ENCODE assay signal across 24 cellular contexts in genomic region chr16:10583269-10583668, GRCh38. TPM values are rescaled to one million over a fixed set of nuclear protein-coding genes. Genes with fewer than 3 reads are reported as not detected.
DNase-seq lines count a peak whose midpoint lies in the region; ATAC-seq, FAIRE-seq and TF ChIP-seq lines count a peak whose summit lies in the region.
"Had no signal": no experiment of that assay in that cellular context is flagged by ENCODE, and none has a peak within 500 bp of the region (broad histone marks: within the 10 kb centered on the region; RNA-seq: fewer than 3 reads in every experiment).

No MANE protein-coding gene starts in this region.

- WGBS in K562 (ENCODE audit: insufficient coverage, low coverage, missing lambda C conversion rate) = 0% methylated on average over 4 of the region's 4 CpGs

- no peaks in the 10 kb centered on the region for H3K79me2 ChIP-seq in K562 (ENCODE audit: control insufficient read depth, insufficient read depth, low read length)

- DNase-seq in Caco-2 (no peak), K562 (ENCODE audit: extremely low read depth in 1 of 4, low spot score in 3 of 4) (no peak), nephron progenitor cell (no peak), NCI-H2081 treated with DMSO at 0.1 percent for 48 hours (lab: John Stamatoyannopoulos, UW) (no peak), cortex of kidney (lab: John Stamatoyannopoulos, UW) (no peak)
- DNase-seq: CD4-positive, CD25-positive, alpha-beta regulatory T cell; CD8-positive, alpha-beta T cell; DMS 273 treated with DMSO at 0.1 percent for 48 hours; DMS79; EL; GDM1; HFFc6 had no signal

- H3K4me1 ChIP-seq in Caco-2 (peaks cover 54% of the 10 kb centered on the region), K562 (replicated peaks in 1 of 2; ENCODE audit: control insufficient read depth in 2 of 2, insufficient read depth in 2 of 2, low read length in 2 of 2) (peaks cover 0 to 15% of the 10 kb centered on the region in 2 experiments; a peak in 4 of 5 replicates)

- no TSS peak for BruUV-seq in Caco-2 (replicated peaks; lab: Mats Ljungman, UMichigan)
- BruUV-seq in K562 (replicated peaks; lab: Mats Ljungman, UMichigan) = no TSS peak

- H3K4me3 ChIP-seq in Caco-2 (ENCODE audit: low read depth, low read length) = no peak overlapping the region
- no peak overlapping the region for H3K4me3 ChIP-seq in K562
- H3K4me3 ChIP-seq: BLaER1, GM12878, GM23338, HAP-1 had no signal

- no peak overlapping the region for H3K4me2 ChIP-seq in K562 (ENCODE audit: insufficient read depth, low read length)
- H3K4me2 ChIP-seq: BLaER1, GM23338 had no signal

- FAIRE-seq in K562 (lab: Jason Lieb, UNC) = no peak
- FAIRE-seq: A204.1, D721Med, GM12878, GM19239, H54 had no signal

- no peak for TF ChIP-seq CTCF in Caco-2 (IDR thresholded peaks at IDR 0.05; ENCODE audit: insufficient read depth in 1 of 2, low read depth in 1 of 2, low read length in 1 of 2, severe bottlenecking in 1 of 2, unreplicated experiment in 1 of 2)
- no peak for TF ChIP-seq CTCF in K562 (IDR thresholded peaks at IDR 0.05 in 2 of 3, conservative IDR thresholded peaks at IDR 0.05 in 1 of 3; ENCODE audit: insufficient read depth in 2 of 3, low read depth in 1 of 3, low read length in 3 of 3)
- no peak for TF ChIP-seq CTCF in nephron progenitor cell (IDR thresholded peaks at IDR 0.05)

- in situ Hi-C loops in K562 (cut with MboI) = no loop called here

- no peak overlapping the region for H3K4me3 Mint-ChIP-seq in Caco-2 (ENCODE audit: unreplicated experiment)
- peak overlapping the region; percentile 2 for H3K4me3 Mint-ChIP-seq in nephron progenitor cell
- H3K4me3 Mint-ChIP-seq: B cell; CD4-positive, CD25-positive, alpha-beta regulatory T cell; CD8-positive, alpha-beta T cell; GM23338; HFFc6 had no signal

- H3K9me3 ChIP-seq in Caco-2 (0 out of 2 replicates have a peak, but pooled peaks cover 4% of the 10 kb centered on the region), K562 (replicated peaks; ENCODE audit: control insufficient read depth, insufficient read depth, low read depth, low read length) (no peaks in the 10 kb centered on the region)
- H3K9me3 ChIP-seq: BLaER1, HAP-1 had no signal

- H3K36me3 ChIP-seq in Caco-2 (ENCODE audit: control insufficient read depth, insufficient read depth, low read length) = no peaks in the 10 kb centered on the region
- H3K36me3 ChIP-seq in K562 (ENCODE audit: control insufficient read depth, insufficient read depth, low read length) = no peaks in the 10 kb centered on the region
- H3K36me3 ChIP-seq: BLaER1, HAP-1 had no signal

- intact Hi-C loops in Caco-2 (cut with micrococcal nuclease; ENCODE audit: unreplicated experiment) (loop anchor here (5.0 kb wide), 1 partner anchor 61 kb away; no protein-coding TSS in a partner anchor), K562 (cut with micrococcal nuclease) (no loop called here)

- peaks cover 55% of the 10 kb centered on the region for H3K4me1 Mint-ChIP-seq in Caco-2 (ENCODE audit: low read depth, unreplicated experiment)
- H3K4me1 Mint-ChIP-seq in nephron progenitor cell = peaks cover 35% of the 10 kb centered on the region

- TF ChIP-seq EP300 in K562 (IDR thresholded peaks at IDR 0.05; ENCODE audit: low read length) = no peak

- H4K20me1 ChIP-seq in K562 (replicated peaks; ENCODE audit: control insufficient read depth, insufficient read depth, low read length) = peaks cover 4% of the 10 kb centered on the region; the same call in 1 of the 2 replicates
- H4K20me1 ChIP-seq: BLaER1 had no signal

- no peak overlapping the region for H2AFZ ChIP-seq in K562 (ENCODE audit: low read depth, low read length)
- H2AFZ ChIP-seq: GM23338 had no signal

- ATAC-seq in K562 = no peak
- ATAC-seq in GM21360 (IDR thresholded peaks at IDR 0.05; ENCODE audit: unreplicated experiment) = no peak
- ATAC-seq: CD8-positive, alpha-beta T cell; GM12878; GM23338 had no signal

- H3K27me3 Mint-ChIP-seq in Caco-2 (ENCODE audit: insufficient read depth, unreplicated experiment) = no peaks in the 10 kb centered on the region
- H3K27me3 Mint-ChIP-seq in nephron progenitor cell (ENCODE audit: low read depth, poor library complexity) = peaks cover 7% of the 10 kb centered on the region

- H3K27ac ChIP-seq in K562 (ENCODE audit: extremely low read depth, low read depth, low read length) = no peak overlapping the region
- H3K27ac ChIP-seq: 22Rv1, BLaER1, C4-2B had no signal

- peaks cover 2% of the 10 kb centered on the region for H3K9me1 ChIP-seq in K562 (ENCODE audit: control insufficient read depth, insufficient read depth, low read length)

- POLR2A ChIA-PET in Caco-2 (lab: Charles Lee) (no interaction called here), K562 (lab: Yijun Ruan, JAX) (interaction anchor here (0.7 kb wide), 1 partner anchor 177 kb away, joined by 3 read pairs; no protein-coding TSS in a partner anchor)

- no peak for TF ChIP-seq RAD21 in K562 (CRISPR knock-in tag; conservative IDR thresholded peaks at IDR 0.05 in 1 of 2, IDR thresholded peaks at IDR 0.05 in 1 of 2)

- H3K9ac ChIP-seq in K562 (ENCODE audit: insufficient read depth in 1 of 2, low read depth in 2 of 2, low read length in 2 of 2) = no peak overlapping the region
- H3K9ac ChIP-seq: BLaER1 had no signal

- CTCF ChIA-PET in Caco-2 (lab: Charles Lee) (interaction anchor here (0.5 kb wide), 1 partner anchor 106 kb away, joined by 3 read pairs; no protein-coding TSS in a partner anchor), K562 (lab: Yijun Ruan, JAX; ENCODE audit: low intra/inter-chr PET ratio) (no interaction called here)

- TF ChIP-seq POLR2A in K562 (conservative IDR thresholded peaks at IDR 0.05) = no peak

- no peaks in the 10 kb centered on the region for H3K27me3 ChIP-seq in Caco-2 (replicated peaks; ENCODE audit: control insufficient read depth, insufficient read depth, low read length)
- peaks cover 35 to 71% of the 10 kb centered on the region in 2 experiments for H3K27me3 ChIP-seq in K562 (ENCODE audit: control insufficient read depth in 2 of 2, insufficient read depth in 2 of 2, low read length in 2 of 2)

- H3K27ac Mint-ChIP-seq in Caco-2 (ENCODE audit: unreplicated experiment) = peak overlapping the region; percentile 53
- no peak overlapping the region for H3K27ac Mint-ChIP-seq in nephron progenitor cell
- H3K27ac Mint-ChIP-seq: B cell; CD4-positive, CD25-positive, alpha-beta regulatory T cell; CD8-positive, alpha-beta T cell; GM23338; HFFc6 had no signal

- H3K9me3 Mint-ChIP-seq in Caco-2 (ENCODE audit: unreplicated experiment) (peaks cover 13% of the 10 kb centered on the region), nephron progenitor cell (peaks cover 5% of the 10 kb centered on the region)
- H3K9me3 Mint-ChIP-seq: CD8-positive, alpha-beta T cell; GM23338; HFFc6 had no signal

- peaks cover 6% of the 10 kb centered on the region for H3K36me3 Mint-ChIP-seq in Caco-2 (ENCODE audit: insufficient read depth, unreplicated experiment)
- no peaks in the 10 kb centered on the region for H3K36me3 Mint-ChIP-seq in nephron progenitor cell (ENCODE audit: low read depth)
- H3K36me3 Mint-ChIP-seq: CD4-positive, CD25-positive, alpha-beta regulatory T cell; CD8-positive, alpha-beta T cell had no signal

TF ChIP-seq in K562, 482 proteins besides CTCF, POLR2A, EP300 and RAD21 (continues in another document):
- TF ChIP-seq HNRNPL (IDR thresholded peaks at IDR 0.05; ENCODE audit: low read depth, low read length) (no peak), MCM3 (IDR thresholded peaks at IDR 0.05) (no peak), USF2 (CRISPR knock-in tag; IDR thresholded peaks at IDR 0.05) (peak; percentile 78), DPF2 (IDR thresholded peaks at IDR 0.05) (no peak), NFIX (CRISPR knock-in tag; IDR thresholded peaks at IDR 0.05; ENCODE audit: low read depth) (no peak), NFXL1 (CRISPR knock-in tag; IDR thresholded peaks at IDR 0.05) (no peak), RBM15 (IDR thresholded peaks at IDR 0.05; ENCODE audit: insufficient read depth, low read length) (no peak), CCAR2 (IDR thresholded peaks at IDR 0.05; ENCODE audit: low read depth, low read length) (no peak), ZNF507 (tag; conservative IDR thresholded peaks at IDR 0.05) (no peak), ATF1 (CRISPR knock-in tag; IDR thresholded peaks at IDR 0.05) (no peak), ATF1 (tag; IDR thresholded peaks at IDR 0.05) (no peak), MXD1 (CRISPR knock-in tag; IDR thresholded peaks at IDR 0.05; ENCODE audit: borderline replicate concordance, poor library complexity, severe bottlenecking) (no peak), RAD51 (IDR thresholded peaks at IDR 0.05; ENCODE audit: borderline replicate concordance, low read depth) (peak; percentile 69), SMAD2 (IDR thresholded peaks at IDR 0.05; ENCODE audit: low read depth, low read length) (no peak)

RNA-seq across cellular contexts. Expression of gene EMP2, which starts 2.9 kb away (rescaled TPM):
- 187 and 198 TPM in 2 replicates for total RNA-seq in Caco-2 (2022)
- total RNA-seq in K562 (2011; cell fraction: chromatin; rRNA removed; ENCODE audit: low replicate concordance) = 5.2 and 10.4 TPM in 2 replicates
- 3.8 and 5.5 TPM in 2 replicates for total RNA-seq in K562 (2011; cell fraction: nucleolus; rRNA removed)
- 4.5 and 8.7 TPM in 2 replicates for total RNA-seq in K562 (2011; cell fraction: nucleoplasm; rRNA removed)
- 0.73 and 0.98 TPM in 2 replicates for total RNA-seq in K562 (2014; rRNA removed)
- 2.1 and 2.9 TPM in 2 replicates for total RNA-seq in K562 (2014; rRNA removed; fragmentation: Illumina TruSeq; extraction: Trizol)
- total RNA-seq in K562 (2015; rRNA removed; fragmentation: Illumina TruSeq; extraction: Trizol) = 0.76 and 1.4 TPM in 2 replicates
- 3.3 TPM in 2 replicates for total RNA-seq in K562 (2021)
- 5.6 and 6.2 TPM in 2 replicates for polyA plus RNA-seq in K562 (2011; rRNA removed)
- 6.1 and 8.6 TPM in 2 replicates for polyA plus RNA-seq in K562 (2011; cell fraction: cytosol; rRNA removed)
- polyA plus RNA-seq in K562 (2011; cell fraction: nucleus; rRNA removed) = 2.2 and 3.7 TPM in 2 replicates
- polyA plus RNA-seq in K562 (2012) = 4.0 and 5.3 TPM in 2 replicates
- 3.1 and 3.8 TPM in 2 replicates for polyA plus RNA-seq in K562 (2014; fragmentation: Illumina TruSeq; extraction: Trizol)
- polyA plus RNA-seq in K562 (2014; fragmentation: Nextera tagmentation; extraction: Ambion mirVana) = 1 to 10 TPM; 3.1 TPM
- 0.78 and 0.89 TPM in 2 replicates for polyA plus RNA-seq in K562 (2014; rRNA removed)
- polyA minus RNA-seq in K562 (2011; rRNA and poly(A)+ RNA removed) = 6.8 and 11.1 TPM in 2 replicates
- 3.0 and 3.7 TPM in 2 replicates for polyA minus RNA-seq in K562 (2011; cell fraction: cytosol; rRNA and poly(A)+ RNA removed)
- polyA minus RNA-seq in K562 (2011; cell fraction: nucleus; rRNA and poly(A)+ RNA removed) = 1.1 and 1.3 TPM in 2 replicates
- total RNA-seq: B cell; CD4-positive, CD25-positive, alpha-beta regulatory T cell; CD8-positive, alpha-beta T cell had no signal
- polyA plus RNA-seq: CD4-positive, CD25-positive, alpha-beta regulatory T cell had no signal

Comparison
In these comparisons a context has a peak if more than half of its experiments do, and no peak if none do; other contexts are left out.
1. RNA of gene EMP2, which starts 2.9 kb away (total RNA-seq): 187 to 198 TPM in Caco-2; 0.73 to 10.4 TPM in K562; every median in the first group is over 10 times any median in the second.